8 cellular contexts compared by ENCODE assay signal in the genomic region with DNA sequence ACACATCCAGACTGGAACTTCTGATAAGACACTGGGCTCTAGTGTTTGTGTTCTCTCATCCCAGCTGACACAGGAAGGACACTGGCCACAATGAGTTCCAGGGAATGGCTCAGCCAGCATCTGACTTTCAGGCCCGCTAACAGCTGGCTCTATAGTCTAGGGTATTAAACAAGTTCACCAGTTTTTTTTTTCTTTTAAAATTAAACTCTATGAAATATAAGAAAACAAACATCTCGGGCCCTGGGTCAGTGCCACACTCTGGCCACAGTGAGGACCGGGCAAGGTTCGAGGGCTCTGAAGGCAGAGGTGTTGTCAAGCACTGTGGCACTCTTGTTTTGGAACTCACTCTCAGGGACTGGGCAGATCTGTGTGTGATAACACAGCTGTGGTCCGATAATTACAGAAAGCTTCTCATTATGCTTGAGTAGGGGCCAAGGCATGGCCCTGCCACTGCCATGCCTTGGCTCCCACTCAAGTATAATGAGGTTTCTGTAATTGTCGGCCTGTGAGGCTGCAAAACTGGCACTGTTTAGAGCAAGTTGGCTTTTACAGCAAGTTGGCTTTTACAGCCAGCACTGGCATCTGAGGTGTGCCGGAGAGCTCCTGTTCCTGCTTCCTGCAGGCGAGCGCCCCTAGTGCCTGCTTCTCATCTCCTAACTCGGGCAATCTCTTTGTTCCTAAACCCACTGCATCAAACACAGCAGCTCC.
DNase-seq lines count a peak whose midpoint lies in the region; ATAC-seq lines count a peak whose summit lies in the region.

No MANE protein-coding gene starts in this region.

- H3K4me3 Mint-ChIP-seq in activated CD4-positive, alpha-beta T cell treated with anti-CD3 and anti-CD28 coated beads for 36 hours, result no peak overlapping the region

- no peaks in the 10 kb centered on the region for H3K36me3 Mint-ChIP-seq in activated CD4-positive, alpha-beta T cell treated with anti-CD3 and anti-CD28 coated beads for 36 hours (ENCODE audit: low read depth)

- H3K27me3 Mint-ChIP-seq in activated CD4-positive, alpha-beta T cell treated with anti-CD3 and anti-CD28 coated beads for 36 hours, result no peaks in the 10 kb centered on the region

- POLR2A ChIA-PET in activated CD4-positive, alpha-beta T cell treated with anti-CD3 and anti-CD28 coated beads for 36 hours (lab: Charles Lee), result no interaction called here

- CTCF ChIA-PET in activated CD4-positive, alpha-beta T cell treated with anti-CD3 and anti-CD28 coated beads for 36 hours (lab: Charles Lee), result interaction anchor here (0.8 to 1.5 kb wide), 4 partner anchors 14 to 790 kb away, joined by 3 to 4 read pairs (median 3); no protein-coding TSS in a partner anchor

- intact Hi-C loops in activated CD4-positive, alpha-beta T cell treated with anti-CD3 and anti-CD28 coated beads for 36 hours (cut with DNase I, micrococcal nuclease), result loop anchor here in 1 of 2 experiments (5.0 kb wide), 1 partner anchor 858 kb away; no protein-coding TSS in a partner anchor

- peak; percentile 75 for ATAC-seq in GM18502 (IDR thresholded peaks at IDR 0.05; ENCODE audit: poor library complexity, unreplicated experiment)
- ATAC-seq in activated CD4-positive, alpha-beta T cell treated with anti-CD3 and anti-CD28 coated beads for 36 hours, result peak; percentile 55
- no peak for ATAC-seq in GM21737 (IDR thresholded peaks at IDR 0.05; ENCODE audit: unreplicated experiment)

- H3K4me1 Mint-ChIP-seq in activated CD4-positive, alpha-beta T cell treated with anti-CD3 and anti-CD28 coated beads for 36 hours, result peaks cover 6% of the 10 kb centered on the region

- no peaks in the 10 kb centered on the region for H3K9me3 Mint-ChIP-seq in activated CD4-positive, alpha-beta T cell treated with anti-CD3 and anti-CD28 coated beads for 36 hours (ENCODE audit: low read depth)

- DNase-seq in LHCN-M2 (ENCODE audit: low read depth), result peak; percentile 54
- DNase-seq in activated CD4-positive, alpha-beta T cell treated with anti-CD3 and anti-CD28 coated beads for 36 hours, result peak; percentile 58
- DNase-seq in effector CD4-positive, alpha-beta T cell, result peak; percentile 31
- DNase-seq in midbrain (lab: John Stamatoyannopoulos, UW), result peak; percentile 67
- peak; percentile 4 for DNase-seq in stimulated activated naive CD4-positive, alpha-beta T cell treated with Interleukin-2 at 50 U/mL for 16 hours (lab: John Stamatoyannopoulos, UW)
- no peak for DNase-seq in COLO829 (ENCODE audit: low spot score)

- no peak overlapping the region for H3K27ac Mint-ChIP-seq in activated CD4-positive, alpha-beta T cell treated with anti-CD3 and anti-CD28 coated beads for 36 hours
